In genomic region chr10:27959093-27959715, GRCh38 we compare ENCODE assay signal across 20 cellular contexts. TPM values are rescaled to one million over a fixed set of nuclear protein-coding genes. Genes with fewer than 3 reads are reported as not detected.
A peak's percentile ranks its signal among the peaks of the same experiment; 100 is the strongest.
DNase-seq lines count a peak whose midpoint lies in the region; ATAC-seq, FAIRE-seq and TF ChIP-seq lines count a peak whose summit lies in the region.
"Had no signal": no experiment of that assay in that cellular context is flagged by ENCODE, and none has a peak within 500 bp of the region (broad histone marks: within the 10 kb centered on the region; RNA-seq: fewer than 3 reads in every experiment).

No MANE protein-coding gene starts in this region.

- H3K27me3 Mint-ChIP-seq in T-cell, result no peaks in the 10 kb centered on the region

- peaks cover 15 to 18% (median 16%) of the 10 kb centered on the region in 3 donors for H3K4me1 Mint-ChIP-seq in T-cell

- H3K9me1 ChIP-seq in endothelial cell of umbilical vein (replicated peaks; ENCODE audit: control insufficient read depth, extremely low read depth, insufficient read depth, low read length), result no peaks in the 10 kb centered on the region

- no peak for TF ChIP-seq CTCF in endothelial cell of umbilical vein (IDR thresholded peaks at IDR 0.05; ENCODE audit: extremely low read depth in 1 of 2, insufficient read depth in 1 of 2, low read depth in 1 of 2, low read length in 2 of 2)

- H4K20me1 ChIP-seq in BLaER1, result no peaks in the 10 kb centered on the region
- H4K20me1 ChIP-seq in endothelial cell of umbilical vein (replicated peaks; ENCODE audit: control insufficient read depth, extremely low read depth, insufficient read depth, low read length), result no peaks in the 10 kb centered on the region

- H3K4me1 ChIP-seq in BLaER1 (peaks cover 6% of the 10 kb centered on the region), endothelial cell of umbilical vein (ENCODE audit: control insufficient read depth, extremely low read depth, insufficient read depth, low read length) (no peaks in the 10 kb centered on the region)
- H3K4me1 ChIP-seq: left lung, parathyroid adenoma, testis had no signal

- H3K36me3 ChIP-seq in BLaER1 (no peaks in the 10 kb centered on the region), endothelial cell of umbilical vein (ENCODE audit: control insufficient read depth in 2 of 2, extremely low read depth in 1 of 2, insufficient read depth in 2 of 2, low read length in 2 of 2) (no peaks in the 10 kb centered on the region)
- H3K36me3 ChIP-seq: left lung, WERI-Rb-1 had no signal

- H3K4me3 Mint-ChIP-seq in T-cell, result peak overlapping the region in 2 of 3 donors; percentile 50 to 56

- H3K9ac ChIP-seq in BLaER1, result no peak overlapping the region
- no peak overlapping the region for H3K9ac ChIP-seq in endothelial cell of umbilical vein (replicated peaks; ENCODE audit: extremely low read depth, insufficient read depth, low read length)
- H3K9ac ChIP-seq: parathyroid adenoma had no signal

- no peak overlapping the region for H2AFZ ChIP-seq in endothelial cell of umbilical vein (ENCODE audit: low read depth, low read length)
- H2AFZ ChIP-seq: parathyroid adenoma had no signal

- no peaks in the 10 kb centered on the region for H3K36me3 Mint-ChIP-seq in T-cell

- dilution Hi-C loops in endothelial cell of umbilical vein (cut with MboI; ENCODE audit: extremely low pct_ligation_motif_present, low sequenced_read_pairs), result no loop called here

- H3K9me3 Mint-ChIP-seq in T-cell, result no peaks in the 10 kb centered on the region
- H3K9me3 Mint-ChIP-seq: activated T-helper 2 cell treated with anti-CD3 and anti-CD28 coated beads, Interferon-gamma antibody, Interleukin-2, Interleukin-4, amounts not matched to agents 10 μg/mL and 5 μg/mL and 100 μg/mL, durations not matched to agents 14 hours and 24 hours and 36 hours had no signal

- H3K9me3 ChIP-seq in BLaER1 (no peaks in the 10 kb centered on the region), endothelial cell of umbilical vein (replicated peaks; ENCODE audit: control insufficient read depth, insufficient read depth, low read length) (no peaks in the 10 kb centered on the region)
- H3K9me3 ChIP-seq: left lung, testis had no signal

- H3K27ac ChIP-seq in BLaER1 (no peak overlapping the region), endothelial cell of umbilical vein (ENCODE audit: insufficient read depth, low read depth, low read length) (no peak overlapping the region)
- H3K27ac ChIP-seq: left lung, parathyroid adenoma, testis, WERI-Rb-1 had no signal

- intact Hi-C loops in endothelial cell of umbilical vein (cut with micrococcal nuclease), result no loop called here

- POLR2A ChIA-PET in T-cell (lab: Charles Lee) (no interaction called here), endothelial cell of umbilical vein (lab: Charles Lee) (no interaction called here)

- BruUV-seq in endothelial cell of umbilical vein (replicated peaks; lab: Mats Ljungman, UMichigan), result no TSS peak

- H3K4me2 ChIP-seq in BLaER1 (peak overlapping the region; percentile 65), endothelial cell of umbilical vein (ENCODE audit: insufficient read depth, low read length) (no peak overlapping the region)

- ATAC-seq in T-cell (replicated peaks in 1 of 4) (no peak), GM18498 (IDR thresholded peaks at IDR 0.05; ENCODE audit: unreplicated experiment) (no peak), GM19035 (IDR thresholded peaks at IDR 0.05; ENCODE audit: unreplicated experiment) (no peak)
- ATAC-seq: left lung had no signal

- DNase-seq in H4 (ENCODE audit: low spot score), result peak; percentile 48
- DNase-seq in T-cell, result no peak
- no peak for DNase-seq in endothelial cell of umbilical vein (ENCODE audit: low read depth, low spot score)
- no peak for DNase-seq in GM12892 (ENCODE audit: insufficient read length)
- no peak for DNase-seq in mesenteric fat pad (ENCODE audit: low spot score)
- DNase-seq: amygdala; effector CD8-positive, alpha-beta T cell; glutamatergic neuron; left lung; NCI-H2029 treated with DMSO at 0.1 percent for 48 hours; NCI-H510A; SHP77; testis; WERI-Rb-1 had no signal

- no peaks in the 10 kb centered on the region for H3K79me2 ChIP-seq in endothelial cell of umbilical vein (ENCODE audit: control insufficient read depth, insufficient read depth, low read length)
- H3K79me2 ChIP-seq: parathyroid adenoma had no signal

- no peak overlapping the region for H3K4me3 ChIP-seq in BLaER1
- no peak overlapping the region for H3K4me3 ChIP-seq in endothelial cell of umbilical vein (replicated peaks in 1 of 3; ENCODE audit: insufficient read depth in 1 of 3, low read depth in 1 of 3, low read length in 3 of 3)
- H3K4me3 ChIP-seq: left lung, testis had no signal

- H3K27me3 ChIP-seq in BLaER1 (no peaks in the 10 kb centered on the region), endothelial cell of umbilical vein (ENCODE audit: control insufficient read depth in 2 of 2, insufficient read depth in 2 of 2, low read length in 2 of 2) (no peaks in the 10 kb centered on the region)
- H3K27me3 ChIP-seq: left lung, testis had no signal

- peak; percentile 12 for FAIRE-seq in endothelial cell of umbilical vein (lab: Jason Lieb, UNC)
- no peak for FAIRE-seq in GM12892 (lab: Jason Lieb, UNC)

- TF ChIP-seq POLR2A in endothelial cell of umbilical vein (IDR thresholded peaks at IDR 0.05; ENCODE audit: low read depth, low read length) (no peak), GM12892 (IDR thresholded peaks at IDR 0.05; ENCODE audit: low read depth, low read length) (no peak)

- CTCF ChIA-PET in T-cell (lab: Charles Lee) (no interaction called here), endothelial cell of umbilical vein (lab: Charles Lee) (no interaction called here)

- H3K27ac Mint-ChIP-seq in T-cell, result peak overlapping the region in 1 of 2 donors; percentile 11
- H3K27ac Mint-ChIP-seq: activated T-helper 2 cell treated with anti-CD3 and anti-CD28 coated beads, Interferon-gamma antibody, Interleukin-2, Interleukin-4, amounts not matched to agents 10 μg/mL and 5 μg/mL and 100 μg/mL, durations not matched to agents 14 hours and 24 hours and 36 hours had no signal

TF ChIP-seq in endothelial cell of umbilical vein, 7 proteins besides CTCF, POLR2A, EP300 and RAD21:
- TF ChIP-seq MYC (IDR thresholded peaks at IDR 0.05; ENCODE audit: low read depth, low read length), result no peak
- TF ChIP-seq MAX (IDR thresholded peaks at IDR 0.05; ENCODE audit: insufficient read depth, insufficient read length), result no peak
- TF ChIP-seq GATA2 (IDR thresholded peaks at IDR 0.05; ENCODE audit: insufficient read depth, insufficient read length, low read depth, low read length), result no peak
- TF ChIP-seq POLR2AphosphoS5 (IDR thresholded peaks at IDR 0.05; ENCODE audit: insufficient read depth, low read depth, low read length), result no peak
- TF ChIP-seq FOS (IDR thresholded peaks at IDR 0.05; ENCODE audit: borderline replicate concordance, insufficient read depth, low read length), result no peak
- no peak for TF ChIP-seq EZH2 (IDR thresholded peaks at IDR 0.05; ENCODE audit: borderline replicate concordance, low read depth, low read length, severe bottlenecking)

RNA-seq across cellular contexts. Expression of gene ODAD2, which starts 39.7 kb away (rescaled TPM):
- total RNA-seq in H4 (2014; rRNA removed; shearing (Covaris generic)), result 1.2 and 1.8 TPM in 2 replicates
- total RNA-seq in T-cell (under 1 TPM in 2 of 5 donors, not detected in 3; 0.20 to 0.33 TPM), endothelial cell of umbilical vein (4.4 and 7.8 TPM in 2 replicates), mesenteric fat pad (0.22 TPM)
- polyA plus RNA-seq in endothelial cell of umbilical vein, result 0.51 and 1.1 TPM in 2 replicates
- polyA plus RNA-seq in endothelial cell of umbilical vein (2011; cell fraction: cytosol; rRNA removed), result 1.6 and 2.0 TPM in 2 replicates
- 2.2 and 2.4 TPM in 2 replicates for polyA plus RNA-seq in endothelial cell of umbilical vein (2011; cell fraction: nucleus; rRNA removed)
- 2.5 and 4.8 TPM in 2 replicates for polyA plus RNA-seq in endothelial cell of umbilical vein (2012)
- 2.4 and 2.5 TPM in 2 replicates for polyA minus RNA-seq in endothelial cell of umbilical vein
- polyA minus RNA-seq in endothelial cell of umbilical vein (2011; cell fraction: cytosol; rRNA and poly(A)+ RNA removed), result not detected
- polyA minus RNA-seq in endothelial cell of umbilical vein (2011; cell fraction: nucleus; rRNA and poly(A)+ RNA removed), result 3.9 and 6.2 TPM in 2 replicates
- polyA plus RNA-seq in GM12892 (2012; ENCODE audit: missing spikeins), result not detected
- total RNA-seq: activated T-helper 2 cell treated with anti-CD3 and anti-CD28 coated beads, Interferon-gamma antibody, Interleukin-2, Interleukin-4, amounts not matched to agents 10 μg/mL and 5 μg/mL and 100 μg/mL, durations not matched to agents 14 hours and 24 hours and 36 hours; T-helper 1 cell treated with Interleukin-12 subunit alpha and Interleukin-12 subunit beta and Interleukin-4 antibody, amounts not matched to agents 30 ng/mL and 1 ng/mL, for 36 hours had no signal
